In the genomic region with DNA sequence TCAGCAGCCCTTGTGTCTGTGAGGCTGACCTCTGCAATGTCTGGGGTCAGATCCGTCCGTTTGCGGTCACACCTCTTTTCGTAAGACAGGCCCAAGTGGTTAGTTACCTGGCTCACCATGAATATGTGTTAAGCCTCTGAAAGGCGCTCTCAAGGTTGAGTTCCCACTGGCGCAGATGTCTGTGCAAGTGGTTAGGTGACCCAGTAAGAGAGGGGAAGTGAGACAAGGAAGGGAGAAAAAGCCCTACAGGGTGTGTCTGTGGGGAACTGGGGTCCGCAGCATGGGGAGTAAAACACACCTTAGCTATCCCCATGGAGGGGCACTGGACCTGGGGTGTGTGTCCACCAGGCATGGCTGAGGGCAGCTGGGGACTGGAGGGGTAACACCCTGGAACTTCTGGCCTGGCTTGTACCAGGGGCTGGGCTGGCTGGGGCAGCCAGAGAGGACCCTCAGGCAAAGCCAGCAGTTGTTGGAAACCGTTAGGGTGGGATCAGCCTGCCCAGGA, we compare ENCODE assay signal across 10 cellular contexts.
DNase-seq lines count a peak whose midpoint lies in the region; ATAC-seq and TF ChIP-seq lines count a peak whose summit lies in the region.
"Had no signal": no experiment of that assay in that cellular context is flagged by ENCODE, and none has a peak within 500 bp of the region (broad histone marks: within the 10 kb centered on the region; RNA-seq: fewer than 3 reads in every experiment).

No MANE protein-coding gene starts in this region.

- H3K27ac ChIP-seq in cingulate gyrus (ENCODE audit: low read depth, low read length) = peak overlapping the region; percentile 32
- H3K27ac ChIP-seq in uterus = peak overlapping the region; percentile 75 to 86

- no peak overlapping the region for H3K4me3 Mint-ChIP-seq in activated CD4-positive, alpha-beta memory T cell treated with anti-CD3 and anti-CD28 coated beads for 36 hours

- peak; percentile 93 for ATAC-seq in HG03432 (IDR thresholded peaks at IDR 0.05; ENCODE audit: unreplicated experiment)

- DNase-seq in SIG-M5 treated with dmso at 0.1 percent for 504 hours (lab: John Stamatoyannopoulos, UW; ENCODE audit: unreplicated experiment) (peak; percentile 29), SIG-M5 (lab: John Stamatoyannopoulos, UW) (no peak), uterus (no peak), T1000 (lab: John Stamatoyannopoulos, UW) (no peak), ecto neural progenitor cell (ENCODE audit: low spot score) (no peak)
- DNase-seq in activated CD4-positive, alpha-beta memory T cell treated with anti-CD3 and anti-CD28 coated beads for 36 hours = no peak
- DNase-seq: effector CD4-positive, alpha-beta T cell; NCI-H526 had no signal

- intact Hi-C loops in uterus (cut with DNase I; ENCODE audit: low total_unique reads) = no loop called here
- intact Hi-C loops in activated CD4-positive, alpha-beta memory T cell treated with anti-CD3 and anti-CD28 coated beads for 36 hours (cut with micrococcal nuclease) = no loop called here

- H3K27me3 Mint-ChIP-seq in activated CD4-positive, alpha-beta memory T cell treated with anti-CD3 and anti-CD28 coated beads for 36 hours = peaks cover 38% of the 10 kb centered on the region

- H3K27me3 ChIP-seq in uterus = no peaks in the 10 kb centered on the region

- H3K4me1 ChIP-seq in uterus = peaks cover 16 to 26% of the 10 kb centered on the region in 2 donors

- H3K9me3 ChIP-seq in uterus = no peaks in the 10 kb centered on the region

- H3K27ac Mint-ChIP-seq in activated CD4-positive, alpha-beta memory T cell treated with anti-CD3 and anti-CD28 coated beads for 36 hours = no peak overlapping the region

- no peaks in the 10 kb centered on the region for H3K36me3 ChIP-seq in uterus

- CTCF ChIA-PET in activated CD4-positive, alpha-beta memory T cell treated with anti-CD3 and anti-CD28 coated beads for 36 hours (lab: Charles Lee) = no interaction called here

- TF ChIP-seq CTCF in uterus (IDR thresholded peaks at IDR 0.05) = no peak

- no peak for TF ChIP-seq POLR2A in uterus (IDR thresholded peaks at IDR 0.05)

- peaks cover 5% of the 10 kb centered on the region for H3K4me1 Mint-ChIP-seq in activated CD4-positive, alpha-beta memory T cell treated with anti-CD3 and anti-CD28 coated beads for 36 hours (ENCODE audit: low read depth)

- no peaks in the 10 kb centered on the region for H3K36me3 Mint-ChIP-seq in activated CD4-positive, alpha-beta memory T cell treated with anti-CD3 and anti-CD28 coated beads for 36 hours

- H3K4me3 ChIP-seq in uterus = no peak overlapping the region

- POLR2A ChIA-PET in activated CD4-positive, alpha-beta memory T cell treated with anti-CD3 and anti-CD28 coated beads for 36 hours (lab: Charles Lee) = no interaction called here

- H3K9me3 Mint-ChIP-seq in activated CD4-positive, alpha-beta memory T cell treated with anti-CD3 and anti-CD28 coated beads for 36 hours = no peaks in the 10 kb centered on the region
